1 cellular context compared by ENCODE assay signal in the genomic region with DNA sequence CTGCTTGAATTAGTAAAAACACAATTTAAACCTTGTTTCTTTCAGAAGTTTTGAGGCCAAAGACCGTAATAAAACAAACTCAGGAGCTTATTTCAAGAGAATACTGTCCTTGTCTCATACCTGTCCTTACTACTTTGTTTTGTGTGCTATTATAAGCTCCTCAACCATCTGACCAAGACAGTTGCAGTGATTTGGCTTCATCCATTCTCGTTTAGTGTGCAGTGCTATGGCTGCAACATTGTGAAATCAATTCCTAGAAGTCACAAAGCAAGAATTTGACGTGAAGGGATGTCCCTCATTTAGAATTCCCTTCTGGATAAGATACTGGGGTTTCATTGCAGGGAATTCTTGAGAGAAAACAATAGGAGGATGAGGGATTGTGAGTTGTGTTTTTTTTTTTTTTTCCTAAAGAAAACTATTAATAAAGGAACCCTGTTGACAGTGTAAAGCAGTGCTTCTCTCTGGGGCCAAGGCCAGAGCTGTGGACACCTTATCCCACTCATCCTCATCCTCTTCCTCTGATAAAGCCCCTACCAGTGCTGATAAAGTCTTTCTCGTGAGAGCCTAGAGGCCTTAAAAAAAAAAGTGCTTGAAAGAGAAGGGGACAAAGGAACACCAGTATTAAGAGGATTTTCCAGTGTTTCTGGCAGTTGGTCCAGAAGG.
TF ChIP-seq lines count a peak whose summit lies in the region.

A gene (plus strand): TSS at position 604 of the 663 bp plus-strand sequence. CDS start 60 bp downstream, outside the sequence.

TF ChIP-seq in SK-N-SH, 30 proteins besides CTCF, POLR2A, EP300 and RAD21 (continued from another document):
- TF ChIP-seq, protein P1, sequence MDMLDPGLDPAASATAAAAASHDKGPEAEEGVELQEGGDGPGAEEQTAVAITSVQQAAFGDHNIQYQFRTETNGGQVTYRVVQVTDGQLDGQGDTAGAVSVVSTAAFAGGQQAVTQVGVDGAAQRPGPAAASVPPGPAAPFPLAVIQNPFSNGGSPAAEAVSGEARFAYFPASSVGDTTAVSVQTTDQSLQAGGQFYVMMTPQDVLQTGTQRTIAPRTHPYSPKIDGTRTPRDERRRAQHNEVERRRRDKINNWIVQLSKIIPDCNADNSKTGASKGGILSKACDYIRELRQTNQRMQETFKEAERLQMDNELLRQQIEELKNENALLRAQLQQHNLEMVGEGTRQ (IDR thresholded peaks at IDR 0.05; ENCODE audit: borderline replicate concordance, low read depth, low read length) = no peak
- TF ChIP-seq FOSL2 (IDR thresholded peaks at IDR 0.05; ENCODE audit: borderline replicate concordance, low read depth) = no peak
- no peak for TF ChIP-seq JUND (IDR thresholded peaks at IDR 0.05)
- no peak for TF ChIP-seq YY1 (IDR thresholded peaks at IDR 0.05; ENCODE audit: low read depth)
- no peak for TF ChIP-seq POLR2AphosphoS5 (IDR thresholded peaks at IDR 0.05; ENCODE audit: low read depth, low read length)
- TF ChIP-seq MEF2A (IDR thresholded peaks at IDR 0.05; ENCODE audit: borderline replicate concordance, low read depth) = no peak
- no peak for TF ChIP-seq RFX5 (IDR thresholded peaks at IDR 0.05; ENCODE audit: low read length)
- TF ChIP-seq, protein P2, sequence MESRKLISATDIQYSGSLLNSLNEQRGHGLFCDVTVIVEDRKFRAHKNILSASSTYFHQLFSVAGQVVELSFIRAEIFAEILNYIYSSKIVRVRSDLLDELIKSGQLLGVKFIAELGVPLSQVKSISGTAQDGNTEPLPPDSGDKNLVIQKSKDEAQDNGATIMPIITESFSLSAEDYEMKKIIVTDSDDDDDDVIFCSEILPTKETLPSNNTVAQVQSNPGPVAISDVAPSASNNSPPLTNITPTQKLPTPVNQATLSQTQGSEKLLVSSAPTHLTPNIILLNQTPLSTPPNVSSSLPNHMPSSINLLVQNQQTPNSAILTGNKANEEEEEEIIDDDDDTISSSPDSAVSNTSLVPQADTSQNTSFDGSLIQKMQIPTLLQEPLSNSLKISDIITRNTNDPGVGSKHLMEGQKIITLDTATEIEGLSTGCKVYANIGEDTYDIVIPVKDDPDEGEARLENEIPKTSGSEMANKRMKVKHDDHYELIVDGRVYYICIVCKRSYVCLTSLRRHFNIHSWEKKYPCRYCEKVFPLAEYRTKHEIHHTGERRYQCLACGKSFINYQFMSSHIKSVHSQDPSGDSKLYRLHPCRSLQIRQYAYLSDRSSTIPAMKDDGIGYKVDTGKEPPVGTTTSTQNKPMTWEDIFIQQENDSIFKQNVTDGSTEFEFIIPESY (IDR thresholded peaks at IDR 0.05; ENCODE audit: borderline replicate concordance, low read depth) = no peak
- TF ChIP-seq RCOR1 (IDR thresholded peaks at IDR 0.05; ENCODE audit: low read length) = no peak
- TF ChIP-seq, protein P3, sequence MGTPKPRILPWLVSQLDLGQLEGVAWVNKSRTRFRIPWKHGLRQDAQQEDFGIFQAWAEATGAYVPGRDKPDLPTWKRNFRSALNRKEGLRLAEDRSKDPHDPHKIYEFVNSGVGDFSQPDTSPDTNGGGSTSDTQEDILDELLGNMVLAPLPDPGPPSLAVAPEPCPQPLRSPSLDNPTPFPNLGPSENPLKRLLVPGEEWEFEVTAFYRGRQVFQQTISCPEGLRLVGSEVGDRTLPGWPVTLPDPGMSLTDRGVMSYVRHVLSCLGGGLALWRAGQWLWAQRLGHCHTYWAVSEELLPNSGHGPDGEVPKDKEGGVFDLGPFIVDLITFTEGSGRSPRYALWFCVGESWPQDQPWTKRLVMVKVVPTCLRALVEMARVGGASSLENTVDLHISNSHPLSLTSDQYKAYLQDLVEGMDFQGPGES (IDR thresholded peaks at IDR 0.05; ENCODE audit: low read depth, low read length) = no peak
- no peak for TF ChIP-seq MXI1 (IDR thresholded peaks at IDR 0.05; ENCODE audit: low read depth, low read length)
- no peak for TF ChIP-seq TAF1 (IDR thresholded peaks at IDR 0.05; ENCODE audit: borderline replicate concordance, low read depth, low read length)
TF ChIP-seq in SK-N-SH: peak in this region for 0.
